11 cellular contexts compared by ENCODE assay signal in the genomic region with DNA sequence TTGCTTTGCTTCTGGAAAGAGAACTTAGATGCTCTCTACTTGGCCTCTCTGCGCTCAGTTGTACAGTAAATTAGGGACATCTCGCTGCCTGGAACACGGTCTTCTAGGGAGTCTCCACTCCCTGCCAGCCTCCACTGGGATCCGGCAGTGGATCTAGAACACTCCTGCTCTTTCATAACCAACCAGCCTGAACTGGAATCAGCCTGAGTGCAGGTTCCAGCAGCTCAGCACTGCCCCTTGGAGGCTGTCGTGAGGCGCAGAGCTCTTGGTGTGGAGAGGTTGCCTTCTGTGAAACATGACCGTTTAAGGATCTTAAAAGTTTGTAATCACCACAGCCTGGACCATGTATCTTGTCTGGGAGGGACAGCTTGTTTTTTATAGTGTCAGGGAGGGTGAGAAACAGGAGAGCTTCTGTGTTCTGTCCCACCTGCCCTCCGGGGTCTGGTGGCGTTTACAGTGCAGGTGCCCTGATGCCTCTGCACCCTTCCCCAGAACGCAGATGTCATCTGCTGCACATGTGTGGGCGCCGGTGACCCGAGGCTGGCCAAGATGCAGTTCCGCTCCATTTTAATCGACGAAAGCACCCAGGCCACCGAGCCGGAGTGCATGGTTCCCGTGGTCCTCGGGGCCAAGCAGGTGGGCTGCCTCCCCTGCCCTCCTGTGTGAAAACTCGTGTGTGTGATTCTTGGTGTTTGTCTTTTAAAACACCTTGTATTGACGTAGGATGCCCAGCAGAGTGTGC. TPM values are rescaled to one million over a fixed set of nuclear protein-coding genes. Genes with fewer than 3 reads are reported as not detected.
DNase-seq lines count a peak whose midpoint lies in the region; ATAC-seq, FAIRE-seq and TF ChIP-seq lines count a peak whose summit lies in the region.
"Had no signal": no experiment of that assay in that cellular context is flagged by ENCODE, and none has a peak within 500 bp of the region (broad histone marks: within the 10 kb centered on the region; RNA-seq: fewer than 3 reads in every experiment).

No MANE protein-coding gene starts in this region.

- WGBS in HepG2 (ENCODE audit: low lambda C conversion rate): 97% methylated on average over 20 of the region's 22 CpGs

- H3K27ac Mint-ChIP-seq in IgD-negative memory B cell: peak overlapping the region in 2 of 3 donors; percentile 35
- no peak overlapping the region for H3K27ac Mint-ChIP-seq in stimulated activated naive CD8-positive, alpha-beta T cell treated with anti-CD3 and anti-CD28 coated beads, Interleukin-15, amount 100 ng/mL, for 72 hours

- H3K4me1 Mint-ChIP-seq in IgD-negative memory B cell: peaks cover 8 to 14% (median 11%) of the 10 kb centered on the region in 3 donors
- H3K4me1 Mint-ChIP-seq in stimulated activated naive CD8-positive, alpha-beta T cell treated with anti-CD3 and anti-CD28 coated beads, Interleukin-15, amount 100 ng/mL, for 72 hours: no peaks in the 10 kb centered on the region

- H3K9me3 Mint-ChIP-seq in IgD-negative memory B cell: no peaks in the 10 kb centered on the region
- no peaks in the 10 kb centered on the region for H3K9me3 Mint-ChIP-seq in stimulated activated naive CD8-positive, alpha-beta T cell treated with anti-CD3 and anti-CD28 coated beads, Interleukin-15, amount 100 ng/mL, for 72 hours

- no peaks in the 10 kb centered on the region for H3K9me3 ChIP-seq in HepG2 (ENCODE audit: low read length)
- H3K9me3 ChIP-seq: upper lobe of left lung had no signal

- peak; percentile 57 for ATAC-seq in HepG2
- ATAC-seq in stimulated activated naive CD8-positive, alpha-beta T cell treated with anti-CD3 and anti-CD28 coated beads, Interleukin-15, amount 100 ng/mL, for 72 hours: no peak
- no peak for ATAC-seq in GM21619 (IDR thresholded peaks at IDR 0.05; ENCODE audit: unreplicated experiment)
- ATAC-seq in GM21515 (IDR thresholded peaks at IDR 0.05; ENCODE audit: unreplicated experiment): no peak

- TF ChIP-seq POLR2A in HepG2 (IDR thresholded peaks at IDR 0.05; ENCODE audit: insufficient read depth in 1 of 2, low read depth in 2 of 2, low read length in 2 of 2): no peak

- H3K27ac ChIP-seq in HepG2 (ENCODE audit: extremely low read length, insufficient read depth, low read length): no peak overlapping the region
- H3K27ac ChIP-seq: coronary artery, upper lobe of left lung had no signal

- no peak overlapping the region for H2AFZ ChIP-seq in HepG2 (ENCODE audit: low read length)

- no peak overlapping the region for H3K4me3 Mint-ChIP-seq in IgD-negative memory B cell
- H3K4me3 Mint-ChIP-seq in stimulated activated naive CD8-positive, alpha-beta T cell treated with anti-CD3 and anti-CD28 coated beads, Interleukin-15, amount 100 ng/mL, for 72 hours: no peak overlapping the region

- POLR2A ChIA-PET in HepG2 (lab: Yijun Ruan, JAX): interaction anchor here (1.2 kb wide), 1 partner anchor 16 kb away, joined by 3 read pairs; no protein-coding TSS in a partner anchor

- intact Hi-C loops in HepG2 (cut with micrococcal nuclease; ENCODE audit: unreplicated experiment): no loop called here

- FAIRE-seq in bronchial epithelial cell (lab: Jason Lieb, UNC): no peak
- no peak for FAIRE-seq in HepG2 (lab: Jason Lieb, UNC)

- no peaks in the 10 kb centered on the region for H3K27me3 ChIP-seq in bronchial epithelial cell (ENCODE audit: control insufficient read depth, insufficient read depth, low read length)
- no peaks in the 10 kb centered on the region for H3K27me3 ChIP-seq in HepG2 (ENCODE audit: control insufficient read depth in 1 of 2, insufficient read depth in 2 of 2, low read length in 2 of 2)
- H3K27me3 ChIP-seq: upper lobe of left lung had no signal

- TF ChIP-seq EP300 in HepG2 (IDR thresholded peaks at IDR 0.05; ENCODE audit: low read depth in 2 of 2, low read length in 2 of 2): no peak
- TF ChIP-seq EP300 in HepG2 (CRISPR knock-in tag; IDR thresholded peaks at IDR 0.05; ENCODE audit: borderline replicate concordance): no peak

- H4K20me1 ChIP-seq in HepG2 (ENCODE audit: insufficient read depth, low read length): 0 out of 2 replicates have a peak, but pooled peaks cover 3% of the 10 kb centered on the region

- CTCF ChIA-PET in HepG2 (lab: Yijun Ruan, JAX; ENCODE audit: low intra/inter-chr PET ratio, low total read pairs): interaction anchor here (1.7 kb wide), 1 partner anchor 9 kb away, joined by 4 read pairs; no protein-coding TSS in a partner anchor

- DNase-seq in AG10803 (ENCODE audit: low read depth) (peak; percentile 47), bronchial epithelial cell (ENCODE audit: low read depth) (no peak), HepG2 (ENCODE audit: low spot score) (no peak)
- no peak for DNase-seq in stimulated activated naive CD8-positive, alpha-beta T cell treated with anti-CD3 and anti-CD28 coated beads, Interleukin-15, amount 100 ng/mL, for 72 hours
- DNase-seq in activated effector memory CD4-positive, alpha-beta T cell treated with anti-CD3 and anti-CD28 coated beads, Interleukin-2, amount 50 U/mL, for 16 hours: no peak
- DNase-seq: SIG-M5 had no signal

- H3K4me2 ChIP-seq in HepG2 (ENCODE audit: low read depth, low read length): no peak overlapping the region

- in situ Hi-C loops in HepG2 (cut with HindIII; ENCODE audit: extremely low pct_ligation_motif_present, low pct_unique_long_range_greater_than_20kb): no loop called here

- no TSS peak for BruUV-seq in HepG2 (replicated peaks; lab: Mats Ljungman, UMichigan)

- H3K36me3 ChIP-seq in bronchial epithelial cell (ENCODE audit: control insufficient read depth, insufficient read depth, low read length) (peaks cover 70% of the 10 kb centered on the region), HepG2 (replicated peaks in 1 of 2; ENCODE audit: control insufficient read depth in 1 of 2, insufficient read depth in 2 of 2, low read length in 2 of 2) (peaks cover 71 to 98% of the 10 kb centered on the region in 2 experiments)

- H3K4me3 ChIP-seq in AG10803 (ENCODE audit: low read length) (no peak overlapping the region), bronchial epithelial cell (ENCODE audit: low read depth, low read length) (no peak overlapping the region), HepG2 (replicated peaks in 1 of 3; ENCODE audit: insufficient read depth in 1 of 3, low read depth in 2 of 3, low read length in 3 of 3) (no peak overlapping the region)
- H3K4me3 ChIP-seq: coronary artery, upper lobe of left lung had no signal

- no peaks in the 10 kb centered on the region for H3K4me1 ChIP-seq in HepG2 (ENCODE audit: insufficient read depth, low read length)

- H3K9ac ChIP-seq in HepG2 (ENCODE audit: insufficient read depth, low read depth, low read length): no peak overlapping the region

- H3K79me2 ChIP-seq in HepG2 (ENCODE audit: insufficient read depth, low read length): no peaks in the 10 kb centered on the region

- H3K27me3 Mint-ChIP-seq in IgD-negative memory B cell: no peaks in the 10 kb centered on the region
- H3K27me3 Mint-ChIP-seq in stimulated activated naive CD8-positive, alpha-beta T cell treated with anti-CD3 and anti-CD28 coated beads, Interleukin-15, amount 100 ng/mL, for 72 hours: no peaks in the 10 kb centered on the region

- TF ChIP-seq CTCF in AG10803 (conservative IDR thresholded peaks at IDR 0.05; ENCODE audit: low read length): peak; percentile 56
- peak; percentile 44 for TF ChIP-seq CTCF in bronchial epithelial cell (IDR thresholded peaks at IDR 0.05; ENCODE audit: insufficient read depth, low read length, severe bottlenecking)
- TF ChIP-seq CTCF in HepG2 (CRISPR knock-in tag; IDR thresholded peaks at IDR 0.05): peak; percentile 55

- 0 out of 2 replicates have a peak, but pooled peaks have one; percentile 28 for TF ChIP-seq RAD21 in HepG2 (CRISPR knock-in tag; IDR thresholded peaks at IDR 0.05)

- H3K36me3 Mint-ChIP-seq in IgD-negative memory B cell: peaks cover 4% of the 10 kb centered on the region

RNA-seq across cellular contexts. Expression of a gene that starts 24.8 kb away (rescaled TPM):
- polyA plus RNA-seq in IgD-negative memory B cell (14.6 TPM), HepG2 (2011; rRNA removed) (16.9 and 23.1 TPM in 2 replicates)
- total RNA-seq in bronchial epithelial cell (80.9 and 82.9 TPM in 2 replicates), HepG2 (2016; rRNA removed; fragmentation: Illumina TruSeq; extraction: Trizol) (37.3 and 41.8 TPM in 2 replicates)
- total RNA-seq in HepG2 (2016; cell fraction: cytosol; rRNA removed; fragmentation: Illumina TruSeq; extraction: Trizol; ENCODE audit: low read depth): 12.2 and 13.8 TPM in 2 replicates
- total RNA-seq in HepG2 (2016; cell fraction: insoluble cytoplasmic fraction; rRNA removed; fragmentation: Illumina TruSeq; extraction: Trizol): 29.5 and 44.5 TPM in 2 replicates
- total RNA-seq in HepG2 (2016; cell fraction: membrane; rRNA removed; fragmentation: Illumina TruSeq; extraction: Trizol): 18.3 and 21.1 TPM in 2 replicates
- total RNA-seq in HepG2 (2016; cell fraction: nucleus; rRNA removed; fragmentation: Illumina TruSeq; extraction: Trizol): 36.9 and 43.6 TPM in 2 replicates
- 11.8 and 14.9 TPM in 2 replicates for polyA plus RNA-seq in HepG2 (2011; cell fraction: cytosol; rRNA removed)
- polyA plus RNA-seq in HepG2 (2011; cell fraction: nucleus; rRNA removed): 81.5 and 87.6 TPM in 2 replicates
- 32.0 and 33.3 TPM in 2 replicates for polyA plus RNA-seq in HepG2 (2012)
- 5.5 and 6.1 TPM in 2 replicates for polyA plus RNA-seq in HepG2 (2016; cell fraction: cytosol; fragmentation: Illumina TruSeq; extraction: Trizol; ENCODE audit: low read depth)
- 29.2 and 42.1 TPM in 2 replicates for polyA plus RNA-seq in HepG2 (2016; cell fraction: insoluble cytoplasmic fraction; fragmentation: Illumina TruSeq; extraction: Trizol; ENCODE audit: low read depth)
- polyA plus RNA-seq in HepG2 (2016; cell fraction: membrane; fragmentation: Illumina TruSeq; extraction: Trizol; ENCODE audit: low read depth): 9.6 and 10.6 TPM in 2 replicates
- polyA plus RNA-seq in HepG2 (2016; cell fraction: nucleus; fragmentation: Illumina TruSeq; extraction: Trizol; ENCODE audit: insufficient read depth, low read depth): 67.1 and 73.6 TPM in 2 replicates
- 65.4 and 85.0 TPM in 2 replicates for polyA minus RNA-seq in HepG2 (2011; rRNA and poly(A)+ RNA removed; ENCODE audit: low replicate concordance)
- polyA minus RNA-seq in HepG2 (2011; cell fraction: cytosol; rRNA and poly(A)+ RNA removed): 39.4 and 46.0 TPM in 2 replicates
- polyA minus RNA-seq in HepG2 (2011; cell fraction: nucleus; rRNA and poly(A)+ RNA removed): 47.6 and 69.0 TPM in 2 replicates

RNA-seq across cellular contexts. Expression of a gene that starts 39.4 kb away (rescaled TPM):
- not detected for polyA plus RNA-seq in IgD-negative memory B cell
- total RNA-seq in bronchial epithelial cell: 0.13 and 0.26 TPM in 2 replicates
- total RNA-seq in HepG2 (2016; rRNA removed; fragmentation: Illumina TruSeq; extraction: Trizol): 2.3 and 4.6 TPM in 2 replicates
- total RNA-seq in HepG2 (2016; cell fraction: cytosol; rRNA removed; fragmentation: Illumina TruSeq; extraction: Trizol; ENCODE audit: low read depth): 5.9 and 6.2 TPM in 2 replicates
- total RNA-seq in HepG2 (2016; cell fraction: insoluble cytoplasmic fraction; rRNA removed; fragmentation: Illumina TruSeq; extraction: Trizol): 2.4 and 5.4 TPM in 2 replicates
- total RNA-seq in HepG2 (2016; cell fraction: membrane; rRNA removed; fragmentation: Illumina TruSeq; extraction: Trizol): 8.1 and 8.5 TPM in 2 replicates
- total RNA-seq in HepG2 (2016; cell fraction: nucleus; rRNA removed; fragmentation: Illumina TruSeq; extraction: Trizol): 3.8 and 4.7 TPM in 2 replicates
- 9.8 and 18.8 TPM in 2 replicates for polyA plus RNA-seq in HepG2 (2011; rRNA removed)
- 11.5 and 15.3 TPM in 2 replicates for polyA plus RNA-seq in HepG2 (2011; cell fraction: cytosol; rRNA removed)
- 12.2 and 12.9 TPM in 2 replicates for polyA plus RNA-seq in HepG2 (2011; cell fraction: nucleus; rRNA removed)
- polyA plus RNA-seq in HepG2 (2012): 4.3 and 5.9 TPM in 2 replicates
- polyA plus RNA-seq in HepG2 (2016; cell fraction: cytosol; fragmentation: Illumina TruSeq; extraction: Trizol; ENCODE audit: low read depth): 8.6 and 10.1 TPM in 2 replicates
- 3.8 and 4.5 TPM in 2 replicates for polyA plus RNA-seq in HepG2 (2016; cell fraction: insoluble cytoplasmic fraction; fragmentation: Illumina TruSeq; extraction: Trizol; ENCODE audit: low read depth)
- polyA plus RNA-seq in HepG2 (2016; cell fraction: membrane; fragmentation: Illumina TruSeq; extraction: Trizol; ENCODE audit: low read depth): 11.3 and 12.9 TPM in 2 replicates
- polyA plus RNA-seq in HepG2 (2016; cell fraction: nucleus; fragmentation: Illumina TruSeq; extraction: Trizol; ENCODE audit: insufficient read depth, low read depth): 11.5 and 12.9 TPM in 2 replicates
- polyA minus RNA-seq in HepG2 (2011; rRNA and poly(A)+ RNA removed; ENCODE audit: low replicate concordance): 13.1 and 35.4 TPM in 2 replicates
- 8.0 and 9.5 TPM in 2 replicates for polyA minus RNA-seq in HepG2 (2011; cell fraction: cytosol; rRNA and poly(A)+ RNA removed)
- 1.7 and 2.4 TPM in 2 replicates for polyA minus RNA-seq in HepG2 (2011; cell fraction: nucleus; rRNA and poly(A)+ RNA removed)

Comparison
In these comparisons a context has a peak if more than half of its experiments do, and no peak if none do; other contexts are left out.
1. H3K27ac Mint-ChIP-seq: peak in IgD-negative memory B cell (2 of 3); none in stimulated activated naive CD8-positive, alpha-beta T cell treated with anti-CD3 and anti-CD28 coated beads, Interleukin-15, amount 100 ng/mL, for 72 hours (0 of 2).
2. Peak in every context shown above with its lines, with median percentiles within 50 percentile points of each other: CTCF ChIP-seq.